Comparison of ENCODE assay signal across 11 cellular contexts in the genomic region with DNA sequence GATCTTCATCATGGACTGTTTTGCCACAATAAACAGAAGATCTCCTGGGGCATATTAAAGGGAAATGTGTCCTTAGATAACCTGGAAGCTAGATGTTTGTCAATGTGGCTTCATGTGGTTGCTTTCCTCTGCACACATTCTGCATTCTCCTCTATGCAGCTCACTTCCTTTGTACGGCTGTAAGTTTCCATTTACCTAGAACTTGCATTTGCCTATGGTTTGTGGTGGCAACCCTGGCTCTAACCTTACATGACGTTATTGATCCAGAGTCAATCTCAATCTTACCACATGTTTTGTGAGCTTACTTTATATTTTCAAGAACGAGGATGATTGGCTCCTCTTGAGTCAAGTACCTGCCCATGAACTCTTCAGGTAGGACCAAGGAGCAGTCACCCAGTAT.
DNase-seq lines count a peak whose midpoint lies in the region; ATAC-seq and TF ChIP-seq lines count a peak whose summit lies in the region.
"Had no signal": no experiment of that assay in that cellular context is flagged by ENCODE, and none has a peak within 500 bp of the region (broad histone marks: within the 10 kb centered on the region; RNA-seq: fewer than 3 reads in every experiment).

No MANE protein-coding gene starts in this region.

- H3K27ac Mint-ChIP-seq in chondrocyte (ENCODE audit: unreplicated experiment), result no peak overlapping the region
- H3K27ac Mint-ChIP-seq in activated CD4-positive, alpha-beta memory T cell treated with anti-CD3 and anti-CD28 coated beads for 36 hours, result no peak overlapping the region

- no peaks in the 10 kb centered on the region for H3K36me3 Mint-ChIP-seq in chondrocyte (ENCODE audit: low read depth)
- no peaks in the 10 kb centered on the region for H3K36me3 Mint-ChIP-seq in activated CD4-positive, alpha-beta memory T cell treated with anti-CD3 and anti-CD28 coated beads for 36 hours

- no peak for TF ChIP-seq CTCF in chondrocyte (IDR thresholded peaks at IDR 0.05)

- peak; percentile 16 for DNase-seq in iris pigment epithelial cell (ENCODE audit: low read depth)
- no peak for DNase-seq in chondrocyte (ENCODE audit: low spot score)
- DNase-seq in GDM1 (lab: John Stamatoyannopoulos, UW), result no peak
- DNase-seq in activated CD4-positive, alpha-beta memory T cell treated with anti-CD3 and anti-CD28 coated beads for 36 hours, result no peak
- DNase-seq: activated CD4-positive, alpha-beta T cell treated with anti-CD3 and anti-CD28 coated beads, Interleukin-2, amount 50 U/mL, for 1 hour; hippocampal formation; occipital lobe had no signal

- H3K27me3 Mint-ChIP-seq in chondrocyte (ENCODE audit: low read depth), result peaks cover 14% of the 10 kb centered on the region
- H3K27me3 Mint-ChIP-seq in activated CD4-positive, alpha-beta memory T cell treated with anti-CD3 and anti-CD28 coated beads for 36 hours, result peaks cover 1% of the 10 kb centered on the region

- peaks cover 23% of the 10 kb centered on the region for H3K4me1 Mint-ChIP-seq in chondrocyte (ENCODE audit: low read depth)
- no peaks in the 10 kb centered on the region for H3K4me1 Mint-ChIP-seq in activated CD4-positive, alpha-beta memory T cell treated with anti-CD3 and anti-CD28 coated beads for 36 hours (ENCODE audit: low read depth)

- no peaks in the 10 kb centered on the region for H3K9me3 Mint-ChIP-seq in chondrocyte (ENCODE audit: low read depth)
- no peaks in the 10 kb centered on the region for H3K9me3 Mint-ChIP-seq in activated CD4-positive, alpha-beta memory T cell treated with anti-CD3 and anti-CD28 coated beads for 36 hours

- intact Hi-C loops in activated CD4-positive, alpha-beta memory T cell treated with anti-CD3 and anti-CD28 coated beads for 36 hours (cut with micrococcal nuclease), result no loop called here

- no peak overlapping the region for H3K4me3 Mint-ChIP-seq in chondrocyte (ENCODE audit: unreplicated experiment)
- H3K4me3 Mint-ChIP-seq in activated CD4-positive, alpha-beta memory T cell treated with anti-CD3 and anti-CD28 coated beads for 36 hours, result no peak overlapping the region

- POLR2A ChIA-PET in activated CD4-positive, alpha-beta memory T cell treated with anti-CD3 and anti-CD28 coated beads for 36 hours (lab: Charles Lee), result no interaction called here

- CTCF ChIA-PET in activated CD4-positive, alpha-beta memory T cell treated with anti-CD3 and anti-CD28 coated beads for 36 hours (lab: Charles Lee), result no interaction called here

- peak; percentile 73 for ATAC-seq in GM18519 (IDR thresholded peaks at IDR 0.05; ENCODE audit: low FRiP score, unreplicated experiment)
- ATAC-seq in GM21717 (IDR thresholded peaks at IDR 0.05; ENCODE audit: unreplicated experiment), result peak; percentile 51
- ATAC-seq in HG03520 (IDR thresholded peaks at IDR 0.05; ENCODE audit: unreplicated experiment), result peak; percentile 70
- ATAC-seq in activated CD4-positive, CD25-positive, alpha-beta regulatory T cell treated with anti-CD3 and anti-CD28 coated beads, Interleukin-2, amount 50 U/mL, for 24 hours, result no peak

Comparison
In these comparisons a context has a peak if more than half of its experiments do, and no peak if none do; other contexts are left out.
1. ATAC-seq: peak in GM18519 (single experiment), GM21717 (single experiment) and HG03520 (single experiment); none in activated CD4-positive, CD25-positive, alpha-beta regulatory T cell treated with anti-CD3 and anti-CD28 coated beads, Interleukin-2, amount 50 U/mL, for 24 hours (0 of 2).